ENCODE assay signal across 8 cellular contexts in the genomic region with DNA sequence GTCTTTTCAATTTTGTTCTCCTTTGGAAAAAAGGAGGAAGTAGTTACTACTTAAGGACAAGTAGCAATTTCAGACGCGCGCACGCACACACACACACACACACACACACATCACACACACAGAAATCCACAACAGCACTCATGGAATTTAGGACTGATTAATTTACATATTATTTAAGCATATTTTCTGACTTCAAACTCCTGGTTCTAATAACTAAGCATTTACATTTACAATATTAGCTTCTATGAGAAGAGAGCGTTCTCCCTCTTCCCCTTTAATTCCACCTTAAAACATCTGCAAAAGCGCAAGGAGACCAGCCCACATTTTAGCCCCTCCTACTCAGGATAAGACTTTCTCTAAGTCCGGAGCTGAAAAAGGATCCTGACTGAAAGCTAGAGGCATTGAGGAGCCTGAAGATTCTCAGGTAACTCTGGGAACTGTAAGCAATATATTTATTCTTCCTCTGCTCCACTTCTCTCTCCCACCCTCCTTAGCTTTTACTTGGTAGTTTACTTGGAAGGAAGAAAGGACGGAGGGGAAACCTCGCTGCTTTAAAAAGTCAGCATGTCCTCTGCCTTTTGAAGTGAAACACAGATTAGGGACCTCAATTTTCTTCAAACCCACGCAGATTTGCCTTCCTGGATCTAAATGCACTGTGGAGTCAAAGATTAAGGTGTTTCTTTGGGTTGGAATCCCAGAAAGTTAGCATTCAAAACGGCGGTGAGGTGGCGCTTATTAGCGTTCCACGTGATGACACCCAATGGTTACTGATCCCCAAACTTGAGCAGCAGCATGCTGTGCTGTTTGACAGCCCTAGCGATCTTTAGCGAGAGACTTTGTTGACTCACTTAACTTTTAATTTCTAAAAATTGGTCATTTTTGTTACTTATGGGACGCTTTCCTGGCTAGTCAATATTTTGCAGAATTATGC. TPM values are rescaled to one million over a fixed set of nuclear protein-coding genes. Genes with fewer than 3 reads are reported as not detected.
DNase-seq lines count a peak whose midpoint lies in the region; ATAC-seq, FAIRE-seq and TF ChIP-seq lines count a peak whose summit lies in the region.

A gene (plus strand): TSS at position 338 of the 931 bp plus-strand sequence. CDS start 25,406 bp downstream, outside the sequence.

- FAIRE-seq in keratinocyte (lab: Jason Lieb, UNC) = peak; percentile 84

- H3K79me2 ChIP-seq in keratinocyte (ENCODE audit: control insufficient read depth, insufficient read depth, low read length) = no peaks in the 10 kb centered on the region

- dilution Hi-C loops in keratinocyte (cut with MboI; ENCODE audit: extremely low pct_ligation_motif_present, low sequenced_read_pairs) = no loop called here

- H4K20me1 ChIP-seq in keratinocyte (ENCODE audit: control insufficient read depth, extremely low read depth, insufficient read depth, low read length) = no peaks in the 10 kb centered on the region

- peak within 1 kb of the TSS; percentile 70 to 74 for H3K4me3 ChIP-seq in cardiac fibroblast (replicated peaks in 1 of 2; ENCODE audit: low read depth in 2 of 2, low read length in 2 of 2)
- H3K4me3 ChIP-seq in keratinocyte (ENCODE audit: control insufficient read depth in 2 of 3, extremely low read depth in 1 of 3, insufficient read depth in 2 of 3, low read depth in 1 of 3, low read length in 3 of 3) = peak within 1 kb of the TSS; percentile 48 to 97 (median 96)

- H3K36me3 ChIP-seq in keratinocyte (ENCODE audit: control insufficient read depth in 2 of 2, extremely low read depth in 1 of 2, insufficient read depth in 2 of 2, low read length in 2 of 2) = no peaks in the 10 kb centered on the region

- no peaks in the 10 kb centered on the region for H3K4me1 ChIP-seq in keratinocyte (ENCODE audit: control insufficient read depth, extremely low read depth, insufficient read depth, low read length)

- ATAC-seq in GM18907 (IDR thresholded peaks at IDR 0.05; ENCODE audit: unreplicated experiment) (peak; percentile 87), HG03066 (IDR thresholded peaks at IDR 0.05; ENCODE audit: low read depth, unreplicated experiment) (peak; percentile 81)
- no peak for ATAC-seq in stimulated activated effector memory CD8-positive, alpha-beta T cell treated with anti-CD3 and anti-CD28 coated beads, Interleukin-12 subunit alpha, Interleukin-12 subunit beta, amount 100 ng/mL, for 72 hours

- no peaks in the 10 kb centered on the region for H3K9me3 Mint-ChIP-seq in stimulated activated effector memory CD8-positive, alpha-beta T cell treated with anti-CD3 and anti-CD28 coated beads, Interleukin-12 subunit alpha, Interleukin-12 subunit beta, amount 100 ng/mL, for 72 hours

- H2AFZ ChIP-seq in keratinocyte (ENCODE audit: control insufficient read depth, low read length) = peak within 1 kb of the TSS; percentile 99

- peak within 1 kb of the TSS; percentile 84 for H3K4me2 ChIP-seq in keratinocyte (ENCODE audit: control insufficient read depth, extremely low read depth, insufficient read depth, low read depth, low read length)

- DNase-seq in Ammon's horn (ENCODE audit: low spot score) (peak; percentile 53), OCI-M2 (lab: John Stamatoyannopoulos, UW; ENCODE audit: unreplicated experiment) (peak; percentile 37), cardiac fibroblast (ENCODE audit: low read depth in 2 of 2) (peak; percentile 86), keratinocyte (ENCODE audit: low read depth, low spot score) (peak; percentile 15)
- no peak for DNase-seq in stimulated activated effector memory CD8-positive, alpha-beta T cell treated with anti-CD3 and anti-CD28 coated beads, Interleukin-12 subunit alpha, Interleukin-12 subunit beta, amount 100 ng/mL, for 72 hours (ENCODE audit: low spot score in 2 of 2)
- DNase-seq in stimulated activated CD4-positive, alpha-beta T cell treated with anti-CD3 and anti-CD28 coated beads, Interleukin-2, amount 100 ng/mL, for 24 hours = no peak

- no peak within 1 kb of the TSS for H3K27ac Mint-ChIP-seq in stimulated activated effector memory CD8-positive, alpha-beta T cell treated with anti-CD3 and anti-CD28 coated beads, Interleukin-12 subunit alpha, Interleukin-12 subunit beta, amount 100 ng/mL, for 72 hours

- no peaks in the 10 kb centered on the region for H3K9me3 ChIP-seq in keratinocyte (ENCODE audit: control insufficient read depth, low read depth, low read length)

- H3K36me3 Mint-ChIP-seq in stimulated activated effector memory CD8-positive, alpha-beta T cell treated with anti-CD3 and anti-CD28 coated beads, Interleukin-12 subunit alpha, Interleukin-12 subunit beta, amount 100 ng/mL, for 72 hours = no peaks in the 10 kb centered on the region

- H3K9me1 ChIP-seq in keratinocyte (ENCODE audit: control insufficient read depth, extremely low read depth, insufficient read depth, low read length) = no peaks in the 10 kb centered on the region

- H3K9ac ChIP-seq in keratinocyte (ENCODE audit: control insufficient read depth, extremely low read depth, insufficient read depth, low read length) = peak within 1 kb of the TSS; percentile 86

- H3K27ac ChIP-seq in keratinocyte (ENCODE audit: control insufficient read depth, insufficient read depth, low read length) = peak within 1 kb of the TSS; percentile 86

- no peaks in the 10 kb centered on the region for H3K4me1 Mint-ChIP-seq in stimulated activated effector memory CD8-positive, alpha-beta T cell treated with anti-CD3 and anti-CD28 coated beads, Interleukin-12 subunit alpha, Interleukin-12 subunit beta, amount 100 ng/mL, for 72 hours

- no peak for TF ChIP-seq CTCF in cardiac fibroblast (IDR thresholded peaks at IDR 0.05; ENCODE audit: low read depth, low read length)
- TF ChIP-seq CTCF in keratinocyte (optimal IDR thresholded peaks at IDR 0.05 in 1 of 3, IDR thresholded peaks at IDR 0.05 in 1 of 3, conservative IDR thresholded peaks at IDR 0.05 in 1 of 3; ENCODE audit: extremely low read depth in 1 of 3, insufficient read depth in 2 of 3, low read length in 3 of 3) = peak in 1 of 3 experiments; percentile 1

- H3K27me3 ChIP-seq in keratinocyte (ENCODE audit: control insufficient read depth, extremely low read depth, insufficient read depth, low read length) = no peaks in the 10 kb centered on the region

- H3K4me3 Mint-ChIP-seq in stimulated activated effector memory CD8-positive, alpha-beta T cell treated with anti-CD3 and anti-CD28 coated beads, Interleukin-12 subunit alpha, Interleukin-12 subunit beta, amount 100 ng/mL, for 72 hours = peak within 1 kb of the TSS; percentile 46

RNA-seq across cellular contexts. Expression of the gene that starts here (rescaled TPM):
- 11.9 to 46.4 TPM (median 29.2 TPM) in 3 replicates for polyA plus RNA-seq in keratinocyte
- polyA plus RNA-seq in keratinocyte (2011; ENCODE audit: low read depth) = 17.8 TPM
- polyA plus RNA-seq in keratinocyte (2011; cell fraction: cytosol; rRNA removed) = 19.6 and 35.5 TPM in 2 replicates
- polyA plus RNA-seq in keratinocyte (2011; cell fraction: nucleus; rRNA removed) = 44.0 and 44.1 TPM in 2 replicates
- 10.0 and 17.3 TPM in 2 replicates for polyA plus RNA-seq in keratinocyte (2012; ENCODE audit: low replicate concordance)
- polyA minus RNA-seq in keratinocyte = 1.8 to 26.9 TPM (median 23.8 TPM) in 3 replicates
- polyA minus RNA-seq in keratinocyte (2011; cell fraction: cytosol; rRNA and poly(A)+ RNA removed) = 13.6 TPM
- polyA minus RNA-seq in keratinocyte (2011; cell fraction: nucleus; rRNA and poly(A)+ RNA removed) = 18.0 and 40.0 TPM in 2 replicates

Comparison
In these comparisons a context has a peak if more than half of its experiments do, and no peak if none do; other contexts are left out.
1. DNase-seq: peak in Ammon's horn (single experiment), OCI-M2 (single experiment), cardiac fibroblast (2 of 2) and keratinocyte (single experiment); none in stimulated activated effector memory CD8-positive, alpha-beta T cell treated with anti-CD3 and anti-CD28 coated beads, Interleukin-12 subunit alpha, Interleukin-12 subunit beta, amount 100 ng/mL, for 72 hours (0 of 2) and stimulated activated CD4-positive, alpha-beta T cell treated with anti-CD3 and anti-CD28 coated beads, Interleukin-2, amount 100 ng/mL, for 24 hours (0 of 2).